ENCODE assay signal across 8 cellular contexts in the genomic region with DNA sequence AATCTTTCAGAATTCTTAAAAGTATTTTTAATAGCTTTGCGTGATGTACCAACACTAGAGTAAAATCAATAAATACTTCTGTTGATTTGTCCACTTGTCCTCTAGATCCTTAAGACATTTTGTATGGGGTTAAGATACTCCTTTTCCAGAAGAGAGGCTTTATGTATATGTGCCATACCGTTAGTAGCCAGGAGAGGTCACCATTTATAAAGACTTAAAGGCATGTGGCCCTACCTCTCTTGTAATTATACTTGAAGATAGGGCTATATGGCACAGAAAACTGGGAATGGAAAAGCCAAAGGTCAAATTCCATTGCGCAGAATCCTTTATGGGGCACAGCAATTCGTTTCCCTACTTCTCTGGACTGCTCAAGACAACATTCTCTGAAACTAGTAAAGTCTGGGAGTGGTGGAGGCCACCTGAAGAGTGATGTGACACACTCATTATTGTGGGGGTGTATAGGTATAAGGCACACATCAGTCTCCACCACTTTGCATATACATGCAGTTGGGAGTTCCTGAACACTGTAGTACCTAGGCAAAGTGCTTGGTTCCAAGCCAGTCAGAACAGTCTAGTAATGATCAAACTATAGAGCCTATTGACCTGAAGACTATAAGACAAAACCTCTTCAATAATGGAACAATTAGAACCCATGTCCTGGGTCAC.
DNase-seq lines count a peak whose midpoint lies in the region; ATAC-seq and TF ChIP-seq lines count a peak whose summit lies in the region.

No MANE protein-coding gene starts in this region.

- peak; percentile 77 for TF ChIP-seq CTCF in AG04450 (IDR thresholded peaks at IDR 0.05; ENCODE audit: low read depth, low read length)
- peak; percentile 68 for TF ChIP-seq CTCF in GM10266 (IDR thresholded peaks at IDR 0.05; ENCODE audit: control insufficient read depth, insufficient read depth, low read depth, missing control alignments)
- TF ChIP-seq CTCF in foreskin keratinocyte (conservative IDR thresholded peaks at IDR 0.05): peak; percentile 81
- peak; percentile 76 for TF ChIP-seq CTCF in progenitor cell of endocrine pancreas (IDR thresholded peaks at IDR 0.05; ENCODE audit: unreplicated experiment)

- H3K9me3 ChIP-seq in AG04450 (ENCODE audit: control insufficient read depth, insufficient read depth, low read length) (no peaks in the 10 kb centered on the region), T-helper 17 cell (ENCODE audit: control insufficient read depth, low read length, poor library complexity, severe bottlenecking) (peaks cover 1% of the 10 kb centered on the region)

- H3K4me3 Mint-ChIP-seq in T-helper 17 cell (no peak overlapping the region), progenitor cell of endocrine pancreas (ENCODE audit: low read depth) (no peak overlapping the region)

- H3K27me3 Mint-ChIP-seq in T-helper 17 cell (peaks cover 15% of the 10 kb centered on the region), progenitor cell of endocrine pancreas (no peaks in the 10 kb centered on the region)

- no peaks in the 10 kb centered on the region for H3K4me1 ChIP-seq in foreskin keratinocyte

- peaks cover 9% of the 10 kb centered on the region for H3K9me3 Mint-ChIP-seq in progenitor cell of endocrine pancreas (ENCODE audit: low read depth)

- H3K36me3 Mint-ChIP-seq in T-helper 17 cell (ENCODE audit: low read depth) (no peaks in the 10 kb centered on the region), progenitor cell of endocrine pancreas (ENCODE audit: insufficient read depth) (no peaks in the 10 kb centered on the region)

- H3K27ac ChIP-seq in AG04450 (ENCODE audit: low read depth, low read length) (no peak overlapping the region), foreskin keratinocyte (no peak overlapping the region)

- ATAC-seq in HG02588 (IDR thresholded peaks at IDR 0.05; ENCODE audit: unreplicated experiment): peak; percentile 42
- ATAC-seq in T-helper 17 cell: peak; percentile 69
- peak; percentile 93 for ATAC-seq in foreskin keratinocyte

- peaks cover 3% of the 10 kb centered on the region for H3K4me1 Mint-ChIP-seq in T-helper 17 cell
- H3K4me1 Mint-ChIP-seq in progenitor cell of endocrine pancreas (ENCODE audit: low read depth): peaks cover 6% of the 10 kb centered on the region

- CTCF ChIA-PET in AG04450 (lab: Charles Lee): interaction anchor here (0.6 to 3.3 kb wide), 15 partner anchors 10 to 950 kb away, joined by 3 to 30 read pairs (median 3); no protein-coding TSS in a partner anchor

- POLR2A ChIA-PET in AG04450 (lab: Yijun Ruan, JAX): no interaction called here

- no peak overlapping the region for H3K4me3 ChIP-seq in AG04450 (ENCODE audit: low read depth, low read length)

- DNase-seq in AG04450 (ENCODE audit: low read depth, low spot score) (peak; percentile 45), GM10266 (ENCODE audit: extremely low spot score) (no peak), NAMALWA (ENCODE audit: low spot score) (peak; percentile 80), T-helper 17 cell (no peak), foreskin keratinocyte (peak; percentile 20 to 49), progenitor cell of endocrine pancreas (ENCODE audit: low spot score, unreplicated experiment) (peak; percentile 14), activated gamma-delta T cell treated with Interleukin-2 at 50 U/mL for 16 hours (no peak)

- H3K27ac Mint-ChIP-seq in T-helper 17 cell (no peak overlapping the region), progenitor cell of endocrine pancreas (no peak overlapping the region)

- H3K27me3 ChIP-seq in AG04450 (ENCODE audit: control insufficient read depth, insufficient read depth, low read length) (no peaks in the 10 kb centered on the region), foreskin keratinocyte (peaks cover 4% of the 10 kb centered on the region)

Comparison
In these comparisons a context has a peak if more than half of its experiments do, and no peak if none do; other contexts are left out.
1. DNase-seq: peak in AG04450 (single experiment), NAMALWA (single experiment), foreskin keratinocyte (2 of 2) and progenitor cell of endocrine pancreas (single experiment); none in GM10266 (single experiment), T-helper 17 cell (0 of 3) and activated gamma-delta T cell treated with Interleukin-2 at 50 U/mL for 16 hours (single experiment).
2. ATAC-seq: peak in every context shown above with its lines; median percentile 93 in foreskin keratinocyte; 69 in T-helper 17 cell; 42 in HG02588.
3. Peak in every context shown above with its lines, with median percentiles within 50 percentile points of each other: CTCF ChIP-seq.